ENCODE assay signal across 16 cellular contexts in the genomic region with DNA sequence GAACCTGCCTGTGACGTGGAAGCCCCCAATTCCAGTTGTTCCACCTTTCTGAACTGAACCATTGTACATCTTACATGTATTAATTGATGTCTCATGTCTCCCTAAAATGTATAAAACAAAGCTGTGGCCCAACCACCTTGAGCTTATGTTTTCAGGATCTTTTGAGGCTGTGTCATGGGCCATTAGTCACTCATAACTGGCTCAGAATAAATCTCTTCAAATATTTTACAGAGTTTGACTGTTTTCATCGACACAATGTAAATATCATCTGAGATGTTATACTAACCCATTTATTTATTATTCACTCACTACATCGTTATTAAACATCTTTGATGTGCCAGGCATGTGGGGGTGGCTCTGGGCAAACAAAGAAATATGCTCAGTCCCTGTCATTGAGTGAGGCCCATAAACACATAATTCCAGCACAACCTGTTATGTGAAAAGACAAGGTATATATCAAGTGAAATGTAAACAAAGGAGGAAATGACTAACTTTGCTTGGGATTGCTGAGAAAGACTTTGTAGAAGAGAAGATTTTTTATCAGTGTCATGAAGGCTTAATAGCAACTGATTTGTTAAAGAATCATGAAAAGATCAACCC. TPM values are rescaled to one million over a fixed set of nuclear protein-coding genes. Genes with fewer than 3 reads are reported as not detected.
DNase-seq lines count a peak whose midpoint lies in the region; ATAC-seq and TF ChIP-seq lines count a peak whose summit lies in the region.
"Had no signal": no experiment of that assay in that cellular context is flagged by ENCODE, and none has a peak within 500 bp of the region (broad histone marks: within the 10 kb centered on the region; RNA-seq: fewer than 3 reads in every experiment).

No MANE protein-coding gene starts in this region.

- H3K36me3 Mint-ChIP-seq in MCF 10A (ENCODE audit: insufficient read depth, unreplicated experiment) = no peaks in the 10 kb centered on the region
- H3K36me3 Mint-ChIP-seq in stimulated activated memory B cell treated with anti-CD40 and anti-IgM and Interleukin-4, amounts not matched to agents 10 μg/mL and 1 μg/mL and 100 μg/mL, for 72 hours = no peaks in the 10 kb centered on the region

- H3K4me1 ChIP-seq in mammary epithelial cell (ENCODE audit: insufficient read depth, low read length) = peaks cover 14% of the 10 kb centered on the region
- H3K4me1 ChIP-seq: gastrocnemius medialis had no signal

- no peaks in the 10 kb centered on the region for H3K27me3 ChIP-seq in mammary epithelial cell (ENCODE audit: insufficient read depth, low read length)
- H3K27me3 ChIP-seq: gastrocnemius medialis had no signal

- TF ChIP-seq CTCF in mammary epithelial cell (conservative IDR thresholded peaks at IDR 0.05 in 1 of 2, IDR thresholded peaks at IDR 0.05 in 1 of 2; ENCODE audit: extremely low read depth in 1 of 2, insufficient read depth in 1 of 2, low read depth in 1 of 2, low read length in 2 of 2) (no peak), MCF 10A (IDR thresholded peaks at IDR 0.05; ENCODE audit: unreplicated experiment) (no peak)

- H3K9me3 ChIP-seq in mammary epithelial cell (replicated peaks; ENCODE audit: insufficient read depth, low read length) = no peaks in the 10 kb centered on the region
- H3K9me3 ChIP-seq: gastrocnemius medialis had no signal

- H3K79me2 ChIP-seq in mammary epithelial cell (ENCODE audit: insufficient read depth, low read length) = no peaks in the 10 kb centered on the region

- H3K4me2 ChIP-seq in mammary epithelial cell (ENCODE audit: insufficient read depth, low read depth, low read length) = no peak overlapping the region

- CTCF ChIA-PET in mammary epithelial cell (lab: Charles Lee; ENCODE audit: low non-redundant PET) (interaction anchor here (0.7 kb wide), 1 partner anchor 417 kb away, joined by 3 read pairs; no protein-coding TSS in a partner anchor), MCF 10A (lab: Yijun Ruan, JAX) (interaction anchor here (0.7 kb wide), 1 partner anchor 35 kb away, joined by 4 read pairs; no protein-coding TSS in a partner anchor)

- no peaks in the 10 kb centered on the region for H4K20me1 ChIP-seq in mammary epithelial cell (ENCODE audit: insufficient read depth, low read length)

- no peak overlapping the region for H3K27ac ChIP-seq in mammary epithelial cell (ENCODE audit: insufficient read depth, low read depth, low read length)
- peak overlapping the region; percentile 44 for H3K27ac ChIP-seq in epithelial cell of prostate
- H3K27ac ChIP-seq: gastrocnemius medialis had no signal

- no peaks in the 10 kb centered on the region for H3K9me3 Mint-ChIP-seq in MCF 10A (ENCODE audit: unreplicated experiment)
- no peaks in the 10 kb centered on the region for H3K9me3 Mint-ChIP-seq in stimulated activated memory B cell treated with anti-CD40 and anti-IgM and Interleukin-4, amounts not matched to agents 10 μg/mL and 1 μg/mL and 100 μg/mL, for 72 hours
- H3K9me3 Mint-ChIP-seq: effector memory CD8-positive, alpha-beta T cell had no signal

- POLR2A ChIA-PET in MCF 10A (lab: Yijun Ruan, JAX) = interaction anchor here (0.9 to 1.8 kb wide), 2 partner anchors 23 to 36 kb away, joined by 3 to 5 read pairs; no protein-coding TSS in a partner anchor

- in situ Hi-C loops in mammary epithelial cell (cut with MboI; ENCODE audit: low sequenced_read_pairs in 2 of 2) = no loop called here

- BruUV-seq in mammary epithelial cell (replicated peaks; lab: Mats Ljungman, UMichigan) (no TSS peak), MCF 10A (replicated peaks; lab: Mats Ljungman, UMichigan) (no TSS peak)

- 32% methylated on average over 3 of the region's 3 CpGs for WGBS in mammary epithelial cell (ENCODE audit: low coverage, missing lambda C conversion rate)

- DNase-seq in mammary epithelial cell = peak; percentile 49
- no peak for DNase-seq in MCF 10A (ENCODE audit: unreplicated experiment)
- DNase-seq in NCI-H226 = peak; percentile 34
- peak; percentile 66 for DNase-seq in epithelial cell of prostate (ENCODE audit: low read depth, low spot score)
- DNase-seq in stimulated activated CD4-positive, alpha-beta T cell treated with anti-CD3 and anti-CD28 coated beads, Interleukin-1b, Interleukin-23, amount 100 ng/mL, for 48 hours = no peak
- DNase-seq: central memory CD4-positive, alpha-beta T cell; COR-L47; effector memory CD8-positive, alpha-beta T cell; gastrocnemius medialis; NCI-H526 treated with DMSO at 0.1 percent for 48 hours had no signal

- dilution Hi-C loops in mammary epithelial cell (cut with HindIII; ENCODE audit: low sequenced_read_pairs) = no loop called here

- H2AFZ ChIP-seq in mammary epithelial cell (ENCODE audit: low read depth, low read length) = no peak overlapping the region

- no peaks in the 10 kb centered on the region for H3K36me3 ChIP-seq in mammary epithelial cell (ENCODE audit: insufficient read depth, low read length)
- H3K36me3 ChIP-seq: gastrocnemius medialis had no signal

- H3K4me3 ChIP-seq in mammary epithelial cell (replicated peaks in 1 of 3; ENCODE audit: insufficient read depth in 1 of 3, low read depth in 2 of 3, low read length in 3 of 3) = no peak overlapping the region
- H3K4me3 ChIP-seq: gastrocnemius medialis had no signal

- H3K27ac Mint-ChIP-seq in MCF 10A (ENCODE audit: low read depth, unreplicated experiment) = no peak overlapping the region
- peak overlapping the region; percentile 88 for H3K27ac Mint-ChIP-seq in stimulated activated memory B cell treated with anti-CD40 and anti-IgM and Interleukin-4, amounts not matched to agents 10 μg/mL and 1 μg/mL and 100 μg/mL, for 72 hours
- H3K27ac Mint-ChIP-seq: WTC11 had no signal

- H3K4me3 Mint-ChIP-seq in MCF 10A (ENCODE audit: unreplicated experiment) = no peak overlapping the region
- H3K4me3 Mint-ChIP-seq in stimulated activated memory B cell treated with anti-CD40 and anti-IgM and Interleukin-4, amounts not matched to agents 10 μg/mL and 1 μg/mL and 100 μg/mL, for 72 hours = no peak overlapping the region
- H3K4me3 Mint-ChIP-seq: effector memory CD8-positive, alpha-beta T cell; nephron; WTC11 had no signal

- H3K27me3 Mint-ChIP-seq in MCF 10A (ENCODE audit: insufficient read depth, unreplicated experiment) = no peaks in the 10 kb centered on the region
- no peaks in the 10 kb centered on the region for H3K27me3 Mint-ChIP-seq in stimulated activated memory B cell treated with anti-CD40 and anti-IgM and Interleukin-4, amounts not matched to agents 10 μg/mL and 1 μg/mL and 100 μg/mL, for 72 hours
- H3K27me3 Mint-ChIP-seq: effector memory CD8-positive, alpha-beta T cell had no signal

- intact Hi-C loops in mammary epithelial cell (cut with micrococcal nuclease) = no loop called here
- intact Hi-C loops in MCF 10A (cut with micrococcal nuclease) = no loop called here

- H3K9ac ChIP-seq in mammary epithelial cell (ENCODE audit: insufficient read depth, low read length) = no peak overlapping the region

- peaks cover 6% of the 10 kb centered on the region for H3K4me1 Mint-ChIP-seq in MCF 10A (ENCODE audit: insufficient read depth, unreplicated experiment)
- H3K4me1 Mint-ChIP-seq in stimulated activated memory B cell treated with anti-CD40 and anti-IgM and Interleukin-4, amounts not matched to agents 10 μg/mL and 1 μg/mL and 100 μg/mL, for 72 hours = peaks cover 34% of the 10 kb centered on the region
- H3K4me1 Mint-ChIP-seq: nephron had no signal

- no peak for ATAC-seq in stimulated activated memory B cell treated with anti-CD40 and anti-IgM and Interleukin-4, amounts not matched to agents 10 μg/mL and 1 μg/mL and 100 μg/mL, for 72 hours
- ATAC-seq in HG03175 (IDR thresholded peaks at IDR 0.05; ENCODE audit: unreplicated experiment) (no peak), HG02973 (IDR thresholded peaks at IDR 0.05; ENCODE audit: unreplicated experiment) (no peak)
- ATAC-seq: effector memory CD8-positive, alpha-beta T cell; gastrocnemius medialis; Panc1; WTC11 had no signal

RNA-seq across cellular contexts. Expression of a gene that starts 34.5 kb away (rescaled TPM):
- total RNA-seq in mammary epithelial cell (10 to 100 TPM; 10.2 to 13.6 TPM), MCF 10A (2022) (19.5 and 21.0 TPM in 2 replicates)
- polyA plus RNA-seq in mammary epithelial cell = 7.7 TPM
- 29.4 TPM for polyA minus RNA-seq in mammary epithelial cell

RNA-seq across cellular contexts. Expression of a gene that starts 59.8 kb away (rescaled TPM):
- total RNA-seq in mammary epithelial cell = 10 to 100 TPM in 1 of 2 donors, 1 to 10 TPM in 1; 7.6 to 10.2 TPM
- 7.0 TPM for polyA plus RNA-seq in mammary epithelial cell
- 1.9 TPM for polyA minus RNA-seq in mammary epithelial cell
- 1.7 and 2.4 TPM in 2 replicates for total RNA-seq in MCF 10A (2022)

Comparison
In these comparisons a context has a peak if more than half of its experiments do, and no peak if none do; other contexts are left out.
1. DNase-seq: peak in mammary epithelial cell (single experiment), NCI-H226 (single experiment) and epithelial cell of prostate (single experiment); none in MCF 10A (single experiment) and stimulated activated CD4-positive, alpha-beta T cell treated with anti-CD3 and anti-CD28 coated beads, Interleukin-1b, Interleukin-23, amount 100 ng/mL, for 48 hours (single experiment).